Comparison of ENCODE assay signal across 12 cellular contexts in the genomic region with DNA sequence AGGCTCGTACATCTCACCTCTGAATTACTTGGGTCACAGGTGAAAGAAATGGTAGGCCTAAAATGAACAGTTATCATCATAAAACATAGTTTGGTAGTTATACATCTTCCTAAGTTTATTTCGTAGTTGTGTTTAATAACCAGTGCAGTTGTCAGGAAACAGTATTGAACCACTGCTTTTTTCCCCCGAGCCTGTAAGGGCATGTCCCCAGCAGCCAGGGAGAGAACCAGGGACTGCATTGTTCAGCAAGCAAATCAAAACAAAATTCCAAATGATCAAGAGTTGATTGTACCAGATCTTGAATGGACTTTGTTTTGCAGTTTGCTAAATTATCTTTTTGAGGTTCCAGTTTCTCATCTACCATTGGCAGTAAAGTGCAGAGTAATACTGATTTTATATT. TPM values are rescaled to one million over a fixed set of nuclear protein-coding genes. Genes with fewer than 3 reads are reported as not detected.
DNase-seq lines count a peak whose midpoint lies in the region; ATAC-seq and TF ChIP-seq lines count a peak whose summit lies in the region.
"Had no signal": no experiment of that assay in that cellular context is flagged by ENCODE, and none has a peak within 500 bp of the region (broad histone marks: within the 10 kb centered on the region; RNA-seq: fewer than 3 reads in every experiment).

No MANE protein-coding gene starts in this region.

- H3K4me3 ChIP-seq in suprapubic skin = peak overlapping the region; percentile 98

- no peak for TF ChIP-seq EP300 in suprapubic skin (IDR thresholded peaks at IDR 0.05)

- H3K9me3 Mint-ChIP-seq in activated naive CD4-positive, alpha-beta T cell treated with anti-CD3 and anti-CD28 coated beads for 36 hours = no peaks in the 10 kb centered on the region
- H3K9me3 Mint-ChIP-seq in activated T-helper 1 cell treated with anti-CD3 and anti-CD28 coated beads, Interleukin-12 subunit alpha, Interleukin-12 subunit beta, Interleukin-2, Interleukin-4 antibody, amounts not matched to agents 30 ng/mL and 10 ng/mL and 1 ng/mL, durations not matched to agents 14 hours and 24 hours and 36 hours = no peaks in the 10 kb centered on the region
- H3K9me3 Mint-ChIP-seq in glutamatergic neuron (ENCODE audit: unreplicated experiment) = peaks cover 5% of the 10 kb centered on the region

- H3K4me1 Mint-ChIP-seq in activated naive CD4-positive, alpha-beta T cell treated with anti-CD3 and anti-CD28 coated beads for 36 hours (ENCODE audit: low read depth) = peaks cover 62% of the 10 kb centered on the region
- H3K4me1 Mint-ChIP-seq in activated T-helper 1 cell treated with anti-CD3 and anti-CD28 coated beads, Interleukin-12 subunit alpha, Interleukin-12 subunit beta, Interleukin-2, Interleukin-4 antibody, amounts not matched to agents 30 ng/mL and 10 ng/mL and 1 ng/mL, durations not matched to agents 14 hours and 24 hours and 36 hours (ENCODE audit: low read depth) = peaks cover 47% of the 10 kb centered on the region
- peaks cover 17% of the 10 kb centered on the region for H3K4me1 Mint-ChIP-seq in glutamatergic neuron (ENCODE audit: low read depth, unreplicated experiment)

- no peaks in the 10 kb centered on the region for H3K27me3 Mint-ChIP-seq in activated naive CD4-positive, alpha-beta T cell treated with anti-CD3 and anti-CD28 coated beads for 36 hours (ENCODE audit: low read depth)
- peaks cover 1% of the 10 kb centered on the region for H3K27me3 Mint-ChIP-seq in activated T-helper 1 cell treated with anti-CD3 and anti-CD28 coated beads, Interleukin-12 subunit alpha, Interleukin-12 subunit beta, Interleukin-2, Interleukin-4 antibody, amounts not matched to agents 30 ng/mL and 10 ng/mL and 1 ng/mL, durations not matched to agents 14 hours and 24 hours and 36 hours (ENCODE audit: insufficient read depth)
- H3K27me3 Mint-ChIP-seq in glutamatergic neuron (ENCODE audit: unreplicated experiment) = peaks cover 11% of the 10 kb centered on the region

- no peaks in the 10 kb centered on the region for H3K36me3 ChIP-seq in suprapubic skin

- TF ChIP-seq CTCF in glutamatergic neuron (IDR thresholded peaks at IDR 0.05; ENCODE audit: partially characterized antibody, unreplicated experiment) (no peak), suprapubic skin (IDR thresholded peaks at IDR 0.05) (no peak)

- DNase-seq in activated naive CD4-positive, alpha-beta T cell treated with anti-CD3 and anti-CD28 coated beads for 36 hours = no peak
- DNase-seq in activated naive CD4-positive, alpha-beta T cell treated with Interleukin-2 at 50 U/mL for 16 hours = no peak
- DNase-seq in activated T-helper 1 cell treated with anti-CD3 and anti-CD28 coated beads, Interleukin-12 subunit alpha, Interleukin-12 subunit beta, Interleukin-2, Interleukin-4 antibody, amounts not matched to agents 30 ng/mL and 10 ng/mL and 1 ng/mL, durations not matched to agents 14 hours and 24 hours and 36 hours (ENCODE audit: low spot score) = no peak
- no peak for DNase-seq in glutamatergic neuron
- no peak for DNase-seq in suprapubic skin (ENCODE audit: low spot score in 2 of 2)
- DNase-seq: brain microvascular endothelial cell; head of caudate nucleus; NCI-H748 treated with DMSO at 0.1 percent for 48 hours; stimulated activated CD4-positive, alpha-beta T cell treated with anti-CD3 and anti-CD28 coated beads, Interleukin-4, amount 100 ng/mL, for 4 hours had no signal

- intact Hi-C loops in activated naive CD4-positive, alpha-beta T cell treated with anti-CD3 and anti-CD28 coated beads for 36 hours (cut with micrococcal nuclease) = loop anchor here (5.0 kb wide), 2 partner anchors 276 to 599 kb away; a partner anchor contains a TSS
- intact Hi-C loops in activated T-helper 1 cell treated with anti-CD3 and anti-CD28 coated beads, Interleukin-12 subunit alpha, Interleukin-12 subunit beta, Interleukin-2, Interleukin-4 antibody, amounts not matched to agents 30 ng/mL and 10 ng/mL and 1 ng/mL, durations not matched to agents 14 hours and 24 hours and 36 hours (cut with micrococcal nuclease) = loop anchor here (10.0 kb wide), 1 partner anchor 492 kb away; a partner anchor contains a TSS

- H3K27ac ChIP-seq in suprapubic skin = no peak overlapping the region
- H3K27ac ChIP-seq: brain microvascular endothelial cell had no signal

- H3K4me3 Mint-ChIP-seq in activated naive CD4-positive, alpha-beta T cell treated with anti-CD3 and anti-CD28 coated beads for 36 hours = peak overlapping the region; percentile 78
- H3K4me3 Mint-ChIP-seq in activated T-helper 1 cell treated with anti-CD3 and anti-CD28 coated beads, Interleukin-12 subunit alpha, Interleukin-12 subunit beta, Interleukin-2, Interleukin-4 antibody, amounts not matched to agents 30 ng/mL and 10 ng/mL and 1 ng/mL, durations not matched to agents 14 hours and 24 hours and 36 hours = peak overlapping the region; percentile 94
- H3K4me3 Mint-ChIP-seq in glutamatergic neuron (ENCODE audit: unreplicated experiment) = peak overlapping the region; percentile 88

- H3K36me3 Mint-ChIP-seq in activated naive CD4-positive, alpha-beta T cell treated with anti-CD3 and anti-CD28 coated beads for 36 hours (ENCODE audit: low read depth) = peaks cover 34% of the 10 kb centered on the region
- peaks cover 27% of the 10 kb centered on the region for H3K36me3 Mint-ChIP-seq in activated T-helper 1 cell treated with anti-CD3 and anti-CD28 coated beads, Interleukin-12 subunit alpha, Interleukin-12 subunit beta, Interleukin-2, Interleukin-4 antibody, amounts not matched to agents 30 ng/mL and 10 ng/mL and 1 ng/mL, durations not matched to agents 14 hours and 24 hours and 36 hours (ENCODE audit: low read depth)
- no peaks in the 10 kb centered on the region for H3K36me3 Mint-ChIP-seq in glutamatergic neuron (ENCODE audit: unreplicated experiment)

- no peaks in the 10 kb centered on the region for H3K9me3 ChIP-seq in suprapubic skin

- H3K4me1 ChIP-seq in suprapubic skin = peaks cover 77% of the 10 kb centered on the region

- CTCF ChIA-PET in activated naive CD4-positive, alpha-beta T cell treated with anti-CD3 and anti-CD28 coated beads for 36 hours (lab: Charles Lee) = interaction anchor here (1.6 kb wide), 1 partner anchor 30 kb away, joined by 7 read pairs; no protein-coding TSS in a partner anchor

- WGBS in suprapubic skin = 36% methylated on average over 3 of the region's 3 CpGs

- TF ChIP-seq POLR2A in suprapubic skin (IDR thresholded peaks at IDR 0.05) = no peak

- peak overlapping the region; percentile 88 for H3K27ac Mint-ChIP-seq in activated naive CD4-positive, alpha-beta T cell treated with anti-CD3 and anti-CD28 coated beads for 36 hours
- peak overlapping the region; percentile 26 for H3K27ac Mint-ChIP-seq in activated T-helper 1 cell treated with anti-CD3 and anti-CD28 coated beads, Interleukin-12 subunit alpha, Interleukin-12 subunit beta, Interleukin-2, Interleukin-4 antibody, amounts not matched to agents 30 ng/mL and 10 ng/mL and 1 ng/mL, durations not matched to agents 14 hours and 24 hours and 36 hours
- H3K27ac Mint-ChIP-seq in glutamatergic neuron (ENCODE audit: unreplicated experiment) = peak overlapping the region; percentile 48

- H3K27me3 ChIP-seq in suprapubic skin = no peaks in the 10 kb centered on the region
- H3K27me3 ChIP-seq: brain microvascular endothelial cell had no signal

- ATAC-seq in GM21423 (IDR thresholded peaks at IDR 0.05; ENCODE audit: unreplicated experiment) (no peak), HG03439 (IDR thresholded peaks at IDR 0.05; ENCODE audit: unreplicated experiment) (no peak), GM18861 (IDR thresholded peaks at IDR 0.05; ENCODE audit: unreplicated experiment) (no peak)

RNA-seq across cellular contexts. Expression of a gene that starts 2.4 kb away (rescaled TPM):
- total RNA-seq in activated naive CD4-positive, alpha-beta T cell treated with anti-CD3 and anti-CD28 coated beads for 36 hours = 100 to 1,000 TPM; 492 to 518 TPM
- total RNA-seq in activated T-helper 1 cell treated with anti-CD3 and anti-CD28 coated beads, Interleukin-12 subunit alpha, Interleukin-12 subunit beta, Interleukin-2, Interleukin-4 antibody, amounts not matched to agents 30 ng/mL and 10 ng/mL and 1 ng/mL, durations not matched to agents 14 hours and 24 hours and 36 hours = 343 and 355 TPM in 2 replicates
- total RNA-seq in glutamatergic neuron (ENCODE audit: unreplicated experiment) (234 TPM), suprapubic skin (100 to 1,000 TPM; 201 to 289 (median 243) TPM)

RNA-seq across cellular contexts. Expression of a gene that starts 33.3 kb away (rescaled TPM):
- 1 to 10 TPM; 2.4 to 2.6 TPM for total RNA-seq in activated naive CD4-positive, alpha-beta T cell treated with anti-CD3 and anti-CD28 coated beads for 36 hours
- 15.5 and 18.3 TPM in 2 replicates for total RNA-seq in activated T-helper 1 cell treated with anti-CD3 and anti-CD28 coated beads, Interleukin-12 subunit alpha, Interleukin-12 subunit beta, Interleukin-2, Interleukin-4 antibody, amounts not matched to agents 30 ng/mL and 10 ng/mL and 1 ng/mL, durations not matched to agents 14 hours and 24 hours and 36 hours
- total RNA-seq in glutamatergic neuron (ENCODE audit: unreplicated experiment) (1.5 TPM), suprapubic skin (1 to 10 TPM in 3 of 4 donors, under 1 TPM in 1; 0.57 to 4.3 (median 1.6) TPM)

Comparison
In these comparisons a context has a peak if more than half of its experiments do, and no peak if none do; other contexts are left out.
1. H3K27ac Mint-ChIP-seq: peak in every context shown above with its lines; median percentile 88 in activated naive CD4-positive, alpha-beta T cell treated with anti-CD3 and anti-CD28 coated beads for 36 hours; 48 in glutamatergic neuron; 26 in activated T-helper 1 cell treated with anti-CD3 and anti-CD28 coated beads, Interleukin-12 subunit alpha, Interleukin-12 subunit beta, Interleukin-2, Interleukin-4 antibody, amounts not matched to agents 30 ng/mL and 10 ng/mL and 1 ng/mL, durations not matched to agents 14 hours and 24 hours and 36 hours.